Comparison of ENCODE assay signal across 9 cellular contexts in the genomic region with DNA sequence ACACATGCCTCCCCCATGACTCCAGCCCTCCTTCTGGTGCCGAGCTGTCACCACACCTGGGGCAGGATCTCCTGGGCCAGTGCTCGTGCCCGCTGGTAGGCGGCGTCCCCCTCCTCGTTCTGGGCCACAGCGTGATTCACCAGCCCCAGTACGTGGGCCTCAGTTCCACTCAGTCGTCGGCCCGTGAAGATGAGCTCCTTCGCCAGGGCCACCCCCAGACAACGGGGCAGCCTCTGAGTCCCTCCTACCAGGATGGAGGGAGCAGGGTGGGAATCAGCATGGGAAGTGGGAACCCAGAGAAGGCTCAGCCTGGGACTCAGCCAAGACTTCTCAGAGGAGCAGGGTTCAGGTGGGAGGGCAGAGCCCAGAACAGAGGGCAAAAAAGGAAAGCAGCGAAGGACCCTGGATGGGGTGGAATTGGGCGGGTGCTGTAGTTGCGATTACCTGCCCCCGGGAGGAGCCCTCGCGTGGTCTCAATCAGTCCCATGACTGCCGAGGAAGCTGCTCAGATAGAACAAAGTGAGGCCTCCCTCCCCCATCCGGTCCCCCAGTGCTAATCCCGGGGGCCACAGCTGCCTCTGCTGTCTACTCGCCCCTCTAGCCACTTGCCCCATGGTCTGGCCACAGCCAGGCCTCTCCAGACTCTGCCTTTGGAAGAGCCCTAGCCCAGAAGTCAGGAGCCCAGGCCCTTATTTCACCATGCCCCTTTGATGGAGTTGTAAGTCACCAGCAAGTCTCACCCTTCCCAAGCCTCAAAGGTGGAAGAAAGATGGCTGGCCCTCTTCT. TPM values are rescaled to one million over a fixed set of nuclear protein-coding genes. Genes with fewer than 3 reads are reported as not detected.
DNase-seq lines count a peak whose midpoint lies in the region; ATAC-seq and TF ChIP-seq lines count a peak whose summit lies in the region.
"Had no signal": no experiment of that assay in that cellular context is flagged by ENCODE, and none has a peak within 500 bp of the region (broad histone marks: within the 10 kb centered on the region; RNA-seq: fewer than 3 reads in every experiment).

No MANE protein-coding gene starts in this region.

- DNase-seq in NCI-H1436 (lab: John Stamatoyannopoulos, UW) (peak; percentile 11), NCI-H1436 treated with DMSO at 0.1 percent for 48 hours (lab: John Stamatoyannopoulos, UW) (no peak), Karpas-422 (peak; percentile 66), cardiac muscle cell (ENCODE audit: low read depth in 1 of 2, low spot score in 1 of 2) (peak; percentile 33 to 50), NCI-H1930 (lab: John Stamatoyannopoulos, UW) (no peak), NCI-H2107 treated with DMSO at 0.1 percent for 48 hours (lab: John Stamatoyannopoulos, UW; ENCODE audit: unreplicated experiment) (no peak)
- peak; percentile 76 for DNase-seq in activated CD4-positive, alpha-beta T cell treated with anti-CD3 and anti-CD28 coated beads, Interleukin-2, amount 10 ng/mL, durations not matched to agents 24 days and 14 days
- peak; percentile 32 to 40 for DNase-seq in stimulated activated naive CD8-positive, alpha-beta T cell treated with anti-CD3 and anti-CD28 coated beads, Interleukin-15, amount 100 ng/mL, for 72 hours

- peak; percentile 47 for TF ChIP-seq CTCF in cardiac muscle cell (IDR thresholded peaks at IDR 0.05; ENCODE audit: low read depth, low read length)

- H3K36me3 Mint-ChIP-seq in activated CD4-positive, alpha-beta T cell treated with anti-CD3 and anti-CD28 coated beads, Interleukin-2, amount 10 ng/mL, durations not matched to agents 24 days and 14 days (ENCODE audit: low read depth) = peaks cover 2% of the 10 kb centered on the region

- H3K79me2 ChIP-seq in Karpas-422 (ENCODE audit: low read length) = no peaks in the 10 kb centered on the region

- no peak overlapping the region for H3K9ac ChIP-seq in Karpas-422 (ENCODE audit: low read length)
- H3K9ac ChIP-seq: BLaER1 treated with 17β-estradiol and CSF1 and Interleukin-3, amounts not matched to agents 10 nM and 100 nM had no signal

- H3K36me3 ChIP-seq in Karpas-422 (ENCODE audit: insufficient read depth, low read length) = no peaks in the 10 kb centered on the region
- no peaks in the 10 kb centered on the region for H3K36me3 ChIP-seq in cardiac muscle cell
- H3K36me3 ChIP-seq: BLaER1 treated with 17β-estradiol and CSF1 and Interleukin-3, amounts not matched to agents 10 nM and 100 nM had no signal

- no peak overlapping the region for H3K4me2 ChIP-seq in Karpas-422 (ENCODE audit: low read depth, low read length, poor library complexity, severe bottlenecking)

- H3K9me3 Mint-ChIP-seq in activated CD4-positive, alpha-beta T cell treated with anti-CD3 and anti-CD28 coated beads, Interleukin-2, amount 10 ng/mL, durations not matched to agents 24 days and 14 days = no peaks in the 10 kb centered on the region
- H3K9me3 Mint-ChIP-seq in stimulated activated naive CD8-positive, alpha-beta T cell treated with anti-CD3 and anti-CD28 coated beads, Interleukin-15, amount 100 ng/mL, for 72 hours = no peaks in the 10 kb centered on the region

- no peak overlapping the region for H3K4me3 ChIP-seq in Karpas-422 (ENCODE audit: low read length)
- H3K4me3 ChIP-seq in cardiac muscle cell = no peak overlapping the region
- H3K4me3 ChIP-seq: BLaER1 treated with 17β-estradiol and CSF1 and Interleukin-3, amounts not matched to agents 10 nM and 100 nM had no signal

- no peaks in the 10 kb centered on the region for H3K9me2 ChIP-seq in Karpas-422 (replicated peaks; ENCODE audit: insufficient read depth, low read length)

- H3K27ac ChIP-seq in Karpas-422 (ENCODE audit: low read length) (no peak overlapping the region), cardiac muscle cell (peak overlapping the region; percentile 83)

- no peaks in the 10 kb centered on the region for H3K27me3 Mint-ChIP-seq in activated CD4-positive, alpha-beta T cell treated with anti-CD3 and anti-CD28 coated beads, Interleukin-2, amount 10 ng/mL, durations not matched to agents 24 days and 14 days
- no peaks in the 10 kb centered on the region for H3K27me3 Mint-ChIP-seq in stimulated activated naive CD8-positive, alpha-beta T cell treated with anti-CD3 and anti-CD28 coated beads, Interleukin-15, amount 100 ng/mL, for 72 hours

- ATAC-seq in stimulated activated naive CD8-positive, alpha-beta T cell treated with anti-CD3 and anti-CD28 coated beads, Interleukin-15, amount 100 ng/mL, for 72 hours = peak; percentile 77

- no peak overlapping the region for H3K4me3 Mint-ChIP-seq in activated CD4-positive, alpha-beta T cell treated with anti-CD3 and anti-CD28 coated beads, Interleukin-2, amount 10 ng/mL, durations not matched to agents 24 days and 14 days
- H3K4me3 Mint-ChIP-seq in stimulated activated naive CD8-positive, alpha-beta T cell treated with anti-CD3 and anti-CD28 coated beads, Interleukin-15, amount 100 ng/mL, for 72 hours = no peak overlapping the region

- H4K20me1 ChIP-seq in Karpas-422 (ENCODE audit: insufficient read depth, low read depth, low read length) = no peaks in the 10 kb centered on the region
- H4K20me1 ChIP-seq: BLaER1 treated with 17β-estradiol and CSF1 and Interleukin-3, amounts not matched to agents 10 nM and 100 nM had no signal

- H3K4me1 Mint-ChIP-seq in activated CD4-positive, alpha-beta T cell treated with anti-CD3 and anti-CD28 coated beads, Interleukin-2, amount 10 ng/mL, durations not matched to agents 24 days and 14 days = peaks cover 2% of the 10 kb centered on the region
- peaks cover 7% of the 10 kb centered on the region for H3K4me1 Mint-ChIP-seq in stimulated activated naive CD8-positive, alpha-beta T cell treated with anti-CD3 and anti-CD28 coated beads, Interleukin-15, amount 100 ng/mL, for 72 hours

- no peaks in the 10 kb centered on the region for H3K4me1 ChIP-seq in Karpas-422 (ENCODE audit: low read length)
- peaks cover 15% of the 10 kb centered on the region for H3K4me1 ChIP-seq in cardiac muscle cell (ENCODE audit: low read depth)

- H3K27me3 ChIP-seq in Karpas-422 (ENCODE audit: low read length) (no peaks in the 10 kb centered on the region), cardiac muscle cell (no peaks in the 10 kb centered on the region)
- H3K27me3 ChIP-seq: BLaER1 treated with 17β-estradiol and CSF1 and Interleukin-3, amounts not matched to agents 10 nM and 100 nM had no signal

- H3K27ac Mint-ChIP-seq in activated CD4-positive, alpha-beta T cell treated with anti-CD3 and anti-CD28 coated beads, Interleukin-2, amount 10 ng/mL, durations not matched to agents 24 days and 14 days = no peak overlapping the region
- peak overlapping the region in 1 of 2 donors; percentile 46 for H3K27ac Mint-ChIP-seq in stimulated activated naive CD8-positive, alpha-beta T cell treated with anti-CD3 and anti-CD28 coated beads, Interleukin-15, amount 100 ng/mL, for 72 hours

- intact Hi-C loops in activated CD4-positive, alpha-beta T cell treated with anti-CD3 and anti-CD28 coated beads, Interleukin-2, amount 10 ng/mL, durations not matched to agents 24 days and 14 days (cut with micrococcal nuclease) = loop anchor here (5.0 kb wide), 1 partner anchor 278 kb away; no protein-coding TSS in a partner anchor

- H3K9me3 ChIP-seq in Karpas-422 (ENCODE audit: low read length) (no peaks in the 10 kb centered on the region), cardiac muscle cell (ENCODE audit: low read depth) (no peaks in the 10 kb centered on the region)
- H3K9me3 ChIP-seq: BLaER1 treated with 17β-estradiol and CSF1 and Interleukin-3, amounts not matched to agents 10 nM and 100 nM had no signal

- H2AFZ ChIP-seq in Karpas-422 (ENCODE audit: low read length) = peak overlapping the region; percentile 21; the same call in 1 of the 2 replicates

RNA-seq across cellular contexts. Expression of gene ECHDC2, which starts 16.8 kb away (rescaled TPM):
- total RNA-seq in Karpas-422 (2014; rRNA removed; shearing (Covaris generic); ENCODE audit: low replicate concordance) = not detected in 2 replicates
- total RNA-seq in activated CD4-positive, alpha-beta T cell treated with anti-CD3 and anti-CD28 coated beads, Interleukin-2, amount 10 ng/mL, durations not matched to agents 24 days and 14 days = 56.6 and 59.0 TPM in 2 replicates
- 25.6 and 74.9 TPM in 2 replicates for total RNA-seq in cardiac muscle cell
- polyA plus RNA-seq in cardiac muscle cell = 31.0 and 68.7 TPM in 2 replicates

RNA-seq across cellular contexts. Expression of gene SCP2, which starts 22.3 kb away (rescaled TPM):
- 81.3 and 146 TPM in 2 replicates for total RNA-seq in Karpas-422 (2014; rRNA removed; shearing (Covaris generic); ENCODE audit: low replicate concordance)
- total RNA-seq in activated CD4-positive, alpha-beta T cell treated with anti-CD3 and anti-CD28 coated beads, Interleukin-2, amount 10 ng/mL, durations not matched to agents 24 days and 14 days = 60.3 and 61.7 TPM in 2 replicates
- total RNA-seq in cardiac muscle cell = 131 and 134 TPM in 2 replicates
- polyA plus RNA-seq in cardiac muscle cell = 236 and 259 TPM in 2 replicates

Comparison
In these comparisons a context has a peak if more than half of its experiments do, and no peak if none do; other contexts are left out.
1. DNase-seq: peak in NCI-H1436 (single experiment), Karpas-422 (single experiment), activated CD4-positive, alpha-beta T cell treated with anti-CD3 and anti-CD28 coated beads, Interleukin-2, amount 10 ng/mL, durations not matched to agents 24 days and 14 days (single experiment), cardiac muscle cell (2 of 2) and stimulated activated naive CD8-positive, alpha-beta T cell treated with anti-CD3 and anti-CD28 coated beads, Interleukin-15, amount 100 ng/mL, for 72 hours (2 of 2); none in NCI-H1436 treated with DMSO at 0.1 percent for 48 hours (single experiment), NCI-H1930 (0 of 2) and NCI-H2107 treated with DMSO at 0.1 percent for 48 hours (single experiment).
2. RNA of gene ECHDC2, which starts 16.8 kb away (total RNA-seq): 25.6 to 74.9 TPM in cardiac muscle cell and 56.6 to 59.0 TPM in activated CD4-positive, alpha-beta T cell treated with anti-CD3 and anti-CD28 coated beads, Interleukin-2, amount 10 ng/mL, durations not matched to agents 24 days and 14 days; not detected in Karpas-422; every median in the first group is over 10 times any median in the second.